ENCODE assay signal across 14 cellular contexts in the genomic region with DNA sequence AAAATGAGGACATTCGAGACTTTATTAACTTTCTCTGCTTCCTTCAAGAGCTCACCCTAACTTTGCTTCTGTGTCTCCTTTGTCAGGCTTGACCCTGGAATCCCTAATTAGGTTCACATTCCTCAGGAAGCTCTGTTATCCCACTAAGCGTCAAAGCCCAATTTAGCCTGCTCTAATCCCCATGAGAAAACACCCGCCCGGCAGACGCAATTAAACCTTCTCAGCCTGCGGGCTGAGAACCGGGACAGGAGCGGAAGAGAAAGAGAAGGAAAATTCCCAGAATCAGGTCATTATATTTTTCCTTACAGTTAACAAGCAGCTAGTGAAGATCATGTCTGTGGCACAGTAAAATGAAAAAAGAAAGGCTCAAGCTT.
A peak's percentile ranks its signal among the peaks of the same experiment; 100 is the strongest.
DNase-seq lines count a peak whose midpoint lies in the region; ATAC-seq lines count a peak whose summit lies in the region.
"Had no signal": no experiment of that assay in that cellular context is flagged by ENCODE, and none has a peak within 500 bp of the region (broad histone marks: within the 10 kb centered on the region; RNA-seq: fewer than 3 reads in every experiment).

No MANE protein-coding gene starts in this region.

- H3K27ac ChIP-seq in ectodermal cell (ENCODE audit: insufficient read depth, low read depth, low read length, poor library complexity, severe bottlenecking): peak overlapping the region; percentile 91
- H3K27ac ChIP-seq in mesodermal cell (ENCODE audit: low read depth, low read length, severe bottlenecking): peak overlapping the region; percentile 91
- H3K27ac ChIP-seq in skeletal muscle tissue (ENCODE audit: low read depth, low read length): peak overlapping the region; percentile 36
- H3K27ac ChIP-seq in effector memory CD4-positive, alpha-beta T cell (ENCODE audit: insufficient read depth, low read length, poor library complexity, severe bottlenecking): no peak overlapping the region

- no peak for ATAC-seq in GM18502 (IDR thresholded peaks at IDR 0.05; ENCODE audit: poor library complexity, unreplicated experiment)
- ATAC-seq: gastroesophageal sphincter; stimulated activated effector memory CD8-positive, alpha-beta T cell treated with anti-CD3 and anti-CD28 coated beads, Interleukin-12 subunit alpha, Interleukin-12 subunit beta, amount 100 ng/mL, for 72 hours had no signal

- no peak overlapping the region for H3K4me3 ChIP-seq in NT2/D1 (ENCODE audit: insufficient read length, low read depth)
- no peak overlapping the region for H3K4me3 ChIP-seq in ectodermal cell (ENCODE audit: insufficient read depth, low read depth, low read length)
- H3K4me3 ChIP-seq in mesodermal cell (ENCODE audit: extremely low read depth, insufficient read depth, low read length, poor library complexity, severe bottlenecking): no peak overlapping the region
- H3K4me3 ChIP-seq in skeletal muscle tissue (ENCODE audit: low read length in 3 of 3): no peak overlapping the region
- no peak overlapping the region for H3K4me3 ChIP-seq in effector memory CD4-positive, alpha-beta T cell (ENCODE audit: insufficient read depth, low read depth, low read length, poor library complexity, severe bottlenecking)
- H3K4me3 ChIP-seq: gastroesophageal sphincter had no signal

- H3K9ac ChIP-seq in NT2/D1 (ENCODE audit: insufficient read length, low read depth): no peak overlapping the region
- peak overlapping the region in 2 of 3 donors; percentile 10 to 58 for H3K9ac ChIP-seq in skeletal muscle tissue (ENCODE audit: low read depth in 1 of 3, low read length in 3 of 3)

- peaks cover 50% of the 10 kb centered on the region for H3K36me3 ChIP-seq in NT2/D1 (ENCODE audit: insufficient read depth, insufficient read length, low read length)
- no peaks in the 10 kb centered on the region for H3K36me3 ChIP-seq in ectodermal cell (ENCODE audit: control insufficient read depth, insufficient read depth, low read length)
- no peaks in the 10 kb centered on the region for H3K36me3 ChIP-seq in mesodermal cell (ENCODE audit: control insufficient read depth, insufficient read depth, low read length)
- H3K36me3 ChIP-seq in skeletal muscle tissue (ENCODE audit: control insufficient read depth in 3 of 3, insufficient read depth in 3 of 3, low read length in 3 of 3): no peaks in the 10 kb centered on the region
- H3K36me3 ChIP-seq in effector memory CD4-positive, alpha-beta T cell (ENCODE audit: control insufficient read depth, insufficient read depth, low read length): no peaks in the 10 kb centered on the region
- H3K36me3 ChIP-seq: gastroesophageal sphincter had no signal

- H3K9me3 ChIP-seq in NT2/D1 (ENCODE audit: insufficient read depth, low read length) (peaks cover 21% of the 10 kb centered on the region; the same call in 1 of the 2 replicates), ectodermal cell (ENCODE audit: control insufficient read depth, low read length) (no peaks in the 10 kb centered on the region), mesodermal cell (ENCODE audit: control insufficient read depth, low read length) (no peaks in the 10 kb centered on the region), skeletal muscle tissue (ENCODE audit: control insufficient read depth in 3 of 3, low read length in 3 of 3) (no peaks in the 10 kb centered on the region)
- no peaks in the 10 kb centered on the region for H3K9me3 ChIP-seq in effector memory CD4-positive, alpha-beta T cell (ENCODE audit: control insufficient read depth, low read length)
- H3K9me3 ChIP-seq: gastroesophageal sphincter had no signal

- in situ Hi-C loops in ACHN (cut with HindIII; ENCODE audit: low pct_ligation_motif_present, low pct_unique_long_range_greater_than_20kb, low sequenced_read_pairs): no loop called here

- DNase-seq in NT2/D1 (ENCODE audit: low read depth, low spot score) (peak; percentile 95), ACHN (no peak)
- no peak for DNase-seq in effector memory CD4-positive, alpha-beta T cell
- DNase-seq in activated CD4-positive, alpha-beta T cell treated with anti-CD3 and anti-CD28 coated beads for 48 hours: no peak
- DNase-seq: activated CD4-positive, alpha-beta T cell treated with anti-CD3 and anti-CD28 coated beads, Interleukin-2, amount 10 ng/mL, durations not matched to agents 7 days and 5 days; activated T-cell treated with anti-CD3 and anti-CD28 coated beads, Interleukin-2, amount 50 U/mL, for 24 hours; NCI-H2081; NCI-H69 had no signal

- H3K4me1 ChIP-seq in NT2/D1 (ENCODE audit: insufficient read depth, insufficient read length) (peaks cover 19% of the 10 kb centered on the region), ectodermal cell (ENCODE audit: control insufficient read depth, insufficient read depth, low read length) (peaks cover 61% of the 10 kb centered on the region), mesodermal cell (ENCODE audit: control insufficient read depth, insufficient read depth, low read length, poor library complexity, severe bottlenecking) (peaks cover 35% of the 10 kb centered on the region), skeletal muscle tissue (ENCODE audit: control insufficient read depth in 3 of 3, insufficient read depth in 3 of 3, low read length in 3 of 3) (peaks cover 29 to 36% (median 35%) of the 10 kb centered on the region in 3 donors)
- H3K4me1 ChIP-seq in effector memory CD4-positive, alpha-beta T cell (ENCODE audit: control insufficient read depth, insufficient read depth, low read length, poor library complexity, severe bottlenecking): no peaks in the 10 kb centered on the region

- H3K27me3 ChIP-seq in NT2/D1 (ENCODE audit: insufficient read depth, insufficient read length): peaks cover 10% of the 10 kb centered on the region
- H3K27me3 ChIP-seq in ectodermal cell (ENCODE audit: control insufficient read depth, insufficient read depth, low read length, poor library complexity, severe bottlenecking): no peaks in the 10 kb centered on the region
- H3K27me3 ChIP-seq in skeletal muscle tissue (ENCODE audit: control insufficient read depth in 3 of 3, insufficient read depth in 3 of 3, low read length in 3 of 3): no peaks in the 10 kb centered on the region
- no peaks in the 10 kb centered on the region for H3K27me3 ChIP-seq in effector memory CD4-positive, alpha-beta T cell (replicated peaks; ENCODE audit: control insufficient read depth, insufficient read depth, low read length, poor library complexity, severe bottlenecking)
- H3K27me3 ChIP-seq: gastroesophageal sphincter had no signal

- WGBS in ectodermal cell, 2 experiments: 13 to 29% methylated on average over 8 of the region's 8 CpGs
- WGBS in mesodermal cell (ENCODE audit: insufficient coverage in 2 of 2), 2 experiments: 32 to 45% methylated on average over 2 to 8 of the region's 8 CpGs
